In genomic region chr2:195543902-195544894, GRCh38 we compare ENCODE assay signal across 8 cellular contexts.
DNase-seq lines count a peak whose midpoint lies in the region; ATAC-seq and TF ChIP-seq lines count a peak whose summit lies in the region.

No MANE protein-coding gene starts in this region.

- 85 to 88% (median 86%) methylated on average over 11 of the region's 11 CpGs for WGBS in ovary, 3 donors

- H3K27me3 ChIP-seq in upper lobe of right lung, result no peaks in the 10 kb centered on the region
- no peaks in the 10 kb centered on the region for H3K27me3 ChIP-seq in ovary

- H3K4me3 ChIP-seq in upper lobe of right lung (no peak overlapping the region), ovary (no peak overlapping the region)

- no peaks in the 10 kb centered on the region for H3K4me1 ChIP-seq in upper lobe of right lung
- no peaks in the 10 kb centered on the region for H3K4me1 ChIP-seq in ovary (ENCODE audit: insufficient read depth)

- no peaks in the 10 kb centered on the region for H3K36me3 ChIP-seq in upper lobe of right lung
- no peaks in the 10 kb centered on the region for H3K36me3 ChIP-seq in ovary

- intact Hi-C loops in upper lobe of right lung (cut with DNase I) (no loop called here), ovary (cut with DNase I) (no loop called here)

- TF ChIP-seq EP300 in ovary (IDR thresholded peaks at IDR 0.05), result no peak

- no peak overlapping the region for H3K27ac ChIP-seq in upper lobe of right lung
- no peak overlapping the region for H3K27ac ChIP-seq in ovary

- TF ChIP-seq CTCF in upper lobe of right lung (IDR thresholded peaks at IDR 0.05) (no peak), ovary (IDR thresholded peaks at IDR 0.05) (no peak)

- ATAC-seq in GM19438 (IDR thresholded peaks at IDR 0.05; ENCODE audit: low read depth, unreplicated experiment) (peak; percentile 98), HG03432 (IDR thresholded peaks at IDR 0.05; ENCODE audit: unreplicated experiment) (peak; percentile 95), upper lobe of right lung (peak; percentile 67)

- H3K9me3 ChIP-seq in upper lobe of right lung (no peaks in the 10 kb centered on the region), ovary (peaks cover 0 to 3% of the 10 kb centered on the region in 2 donors)

- peak; percentile 62 for DNase-seq in AG08396 (ENCODE audit: low spot score)
- DNase-seq in astrocyte of the hippocampus (ENCODE audit: low read depth, low spot score), result peak; percentile 40
- no peak for DNase-seq in upper lobe of right lung
- no peak for DNase-seq in 8988T
- no peak for DNase-seq in activated effector memory CD4-positive, alpha-beta T cell treated with anti-CD3 and anti-CD28 coated beads, Interleukin-2, amount 50 U/mL, for 16 hours
- DNase-seq in ovary, result no peak

- no peak for TF ChIP-seq POLR2A in ovary (IDR thresholded peaks at IDR 0.05)

Comparison
In these comparisons a context has a peak if more than half of its experiments do, and no peak if none do; other contexts are left out.
1. DNase-seq: peak in AG08396 (single experiment) and astrocyte of the hippocampus (single experiment); none in upper lobe of right lung (single experiment), 8988T (single experiment), activated effector memory CD4-positive, alpha-beta T cell treated with anti-CD3 and anti-CD28 coated beads, Interleukin-2, amount 50 U/mL, for 16 hours (single experiment) and ovary (0 of 5).
2. Peak in every context shown above with its lines, with median percentiles within 50 percentile points of each other: ATAC-seq.